ENCODE assay signal across 18 cellular contexts in the genomic region with DNA sequence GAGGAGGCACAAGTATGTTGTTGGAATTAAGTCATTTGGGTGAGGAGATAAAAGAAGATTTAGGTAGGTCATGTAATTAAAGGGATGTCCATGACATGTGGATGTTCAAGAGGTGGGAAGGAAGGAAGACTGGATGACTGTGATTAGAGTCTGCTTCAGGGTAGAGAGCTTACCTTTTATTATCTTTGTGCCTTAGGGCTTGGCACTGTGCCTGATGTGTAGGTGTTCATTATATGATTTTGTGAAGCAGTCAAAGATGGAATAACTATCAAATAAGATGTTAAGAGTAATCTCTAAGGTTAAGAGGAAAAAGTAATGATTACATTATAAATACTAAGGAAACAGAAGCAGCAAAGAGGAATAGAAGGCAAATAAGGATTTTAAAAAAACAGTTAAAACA.
A peak's percentile ranks its signal among the peaks of the same experiment; 100 is the strongest.
DNase-seq lines count a peak whose midpoint lies in the region; ATAC-seq, FAIRE-seq and TF ChIP-seq lines count a peak whose summit lies in the region.
"Had no signal": no experiment of that assay in that cellular context is flagged by ENCODE, and none has a peak within 500 bp of the region (broad histone marks: within the 10 kb centered on the region; RNA-seq: fewer than 3 reads in every experiment).

No MANE protein-coding gene starts in this region.

- H3K4me3 ChIP-seq in H7 (ENCODE audit: insufficient read depth, low read depth, low read length) = no peak overlapping the region
- H3K4me3 ChIP-seq: BLaER1, GM23338, HAP-1 had no signal

- H3K27me3 ChIP-seq in H7 (ENCODE audit: control insufficient read depth, insufficient read depth, low read length) = no peaks in the 10 kb centered on the region
- H3K27me3 ChIP-seq: BLaER1 had no signal

- FAIRE-seq in D721Med (lab: Jason Lieb, UNC) = peak; percentile 86
- FAIRE-seq: GM18507 had no signal

- no peaks in the 10 kb centered on the region for H3K27me3 Mint-ChIP-seq in osteocyte (ENCODE audit: unreplicated experiment)
- H3K27me3 Mint-ChIP-seq in activated T-cell treated with anti-CD3 and anti-CD28 coated beads, Interleukin-2, amount 50 U/mL, for 72 hours (ENCODE audit: low read depth) = peaks cover 7% of the 10 kb centered on the region
- H3K27me3 Mint-ChIP-seq: B cell; CD4-positive, CD25-positive, alpha-beta regulatory T cell had no signal

- no peak for ATAC-seq in HG03521 (IDR thresholded peaks at IDR 0.05; ENCODE audit: unreplicated experiment)
- no peak for ATAC-seq in activated T-cell treated with anti-CD3 and anti-CD28 coated beads, Interleukin-2, amount 50 U/mL, for 72 hours (replicated peaks in 1 of 2)
- ATAC-seq: CD8-positive, alpha-beta T cell; GM23338 had no signal

- H3K36me3 ChIP-seq in H7 (replicated peaks; ENCODE audit: control insufficient read depth, insufficient read depth, low read length) = no peaks in the 10 kb centered on the region
- H3K36me3 ChIP-seq: BLaER1, HAP-1 had no signal

- peaks cover 60% of the 10 kb centered on the region for H3K4me1 Mint-ChIP-seq in osteocyte (ENCODE audit: unreplicated experiment)
- H3K4me1 Mint-ChIP-seq in activated T-cell treated with anti-CD3 and anti-CD28 coated beads, Interleukin-2, amount 50 U/mL, for 72 hours (ENCODE audit: low read depth) = no peaks in the 10 kb centered on the region

- H3K4me3 Mint-ChIP-seq in osteocyte (ENCODE audit: unreplicated experiment) = peak overlapping the region; percentile 16
- no peak overlapping the region for H3K4me3 Mint-ChIP-seq in activated T-cell treated with anti-CD3 and anti-CD28 coated beads, Interleukin-2, amount 50 U/mL, for 72 hours
- H3K4me3 Mint-ChIP-seq: B cell; CD4-positive, CD25-positive, alpha-beta regulatory T cell; CD8-positive, alpha-beta T cell; GM23338; HFFc6 had no signal

- H3K36me3 Mint-ChIP-seq in osteocyte (ENCODE audit: unreplicated experiment) = peaks cover 12% of the 10 kb centered on the region
- H3K36me3 Mint-ChIP-seq in activated T-cell treated with anti-CD3 and anti-CD28 coated beads, Interleukin-2, amount 50 U/mL, for 72 hours (ENCODE audit: insufficient read depth in 2 of 2) = no peaks in the 10 kb centered on the region
- H3K36me3 Mint-ChIP-seq: CD4-positive, CD25-positive, alpha-beta regulatory T cell; CD8-positive, alpha-beta T cell had no signal

- DNase-seq in COR-L47 (lab: John Stamatoyannopoulos, UW) (peak; percentile 5), D721Med (ENCODE audit: insufficient read length, low spot score) (no peak), NCI-H69 (lab: John Stamatoyannopoulos, UW) (peak; percentile 75), osteocyte (ENCODE audit: extremely low spot score, unreplicated experiment) (no peak), AG20443 (ENCODE audit: low spot score) (no peak), H7 (no peak)
- no peak for DNase-seq in activated T-cell treated with anti-CD3 and anti-CD28 coated beads, Interleukin-2, amount 50 U/mL, for 72 hours
- DNase-seq: CD4-positive, CD25-positive, alpha-beta regulatory T cell; CD8-positive, alpha-beta T cell; DMS53; DMS79 treated with DMSO at 0.1 percent for 48 hours; HFFc6 had no signal

- peak overlapping the region; percentile 29 for H3K27ac Mint-ChIP-seq in osteocyte (ENCODE audit: unreplicated experiment)
- H3K27ac Mint-ChIP-seq in activated T-cell treated with anti-CD3 and anti-CD28 coated beads, Interleukin-2, amount 50 U/mL, for 72 hours = no peak overlapping the region
- H3K27ac Mint-ChIP-seq: B cell; CD4-positive, CD25-positive, alpha-beta regulatory T cell; CD8-positive, alpha-beta T cell; GM23338; HFFc6 had no signal

- H3K9me3 Mint-ChIP-seq in osteocyte (ENCODE audit: unreplicated experiment) = no peaks in the 10 kb centered on the region
- peaks cover 6 to 7% of the 10 kb centered on the region in 2 donors for H3K9me3 Mint-ChIP-seq in activated T-cell treated with anti-CD3 and anti-CD28 coated beads, Interleukin-2, amount 50 U/mL, for 72 hours
- H3K9me3 Mint-ChIP-seq: GM23338, HFFc6 had no signal

- TF ChIP-seq CTCF in D721Med (IDR thresholded peaks at IDR 0.05; ENCODE audit: insufficient read depth, missing control alignments) = no peak
- no peak for TF ChIP-seq CTCF in osteocyte (IDR thresholded peaks at IDR 0.05)

Comparison
In these comparisons a context has a peak if more than half of its experiments do, and no peak if none do; other contexts are left out.
1. DNase-seq: peak in COR-L47 (single experiment) and NCI-H69 (single experiment); none in D721Med (single experiment), osteocyte (single experiment), AG20443 (single experiment), activated T-cell treated with anti-CD3 and anti-CD28 coated beads, Interleukin-2, amount 50 U/mL, for 72 hours (0 of 2) and H7 (single experiment).